1 cellular context compared by ENCODE assay signal in genomic region chr5:14178091-14178490, GRCh38.
TF ChIP-seq lines count a peak whose summit lies in the region.

No MANE protein-coding gene starts in this region.

TF ChIP-seq in SK-N-SH, 30 proteins besides CTCF, POLR2A, EP300 and RAD21 (continued from another document):
- TF ChIP-seq USF1 (IDR thresholded peaks at IDR 0.05; ENCODE audit: borderline replicate concordance, low read depth) (no peak), TEAD4 (IDR thresholded peaks at IDR 0.05; ENCODE audit: borderline replicate concordance, insufficient read depth) (no peak), GATA2 (CRISPR knock-in tag; IDR thresholded peaks at IDR 0.05) (no peak), YY1 (IDR thresholded peaks at IDR 0.05; ENCODE audit: low read depth) (no peak), RXRA (IDR thresholded peaks at IDR 0.05; ENCODE audit: borderline replicate concordance, low read depth) (no peak), MXI1 (IDR thresholded peaks at IDR 0.05; ENCODE audit: low read depth, low read length) (no peak), USF2 (IDR thresholded peaks at IDR 0.05; ENCODE audit: borderline replicate concordance, low read depth, low read length) (no peak)
- TF ChIP-seq, protein P1, sequence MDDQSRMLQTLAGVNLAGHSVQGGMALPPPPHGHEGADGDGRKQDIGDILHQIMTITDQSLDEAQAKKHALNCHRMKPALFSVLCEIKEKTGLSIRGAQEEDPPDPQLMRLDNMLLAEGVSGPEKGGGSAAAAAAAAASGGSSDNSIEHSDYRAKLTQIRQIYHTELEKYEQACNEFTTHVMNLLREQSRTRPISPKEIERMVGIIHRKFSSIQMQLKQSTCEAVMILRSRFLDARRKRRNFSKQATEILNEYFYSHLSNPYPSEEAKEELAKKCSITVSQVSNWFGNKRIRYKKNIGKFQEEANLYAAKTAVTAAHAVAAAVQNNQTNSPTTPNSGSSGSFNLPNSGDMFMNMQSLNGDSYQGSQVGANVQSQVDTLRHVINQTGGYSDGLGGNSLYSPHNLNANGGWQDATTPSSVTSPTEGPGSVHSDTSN (IDR thresholded peaks at IDR 0.05): no peak
